Comparison of ENCODE assay signal across 1 cellular context in genomic region chr7:137840183-137840779, GRCh38.
TF ChIP-seq lines count a peak whose summit lies in the region.

No MANE protein-coding gene starts in this region.

TF ChIP-seq in H1, 55 proteins besides CTCF, POLR2A, EP300 and RAD21 (continued from another document):
- TF ChIP-seq ATF2 (IDR thresholded peaks at IDR 0.05; ENCODE audit: low read length) (no peak), GABPA (IDR thresholded peaks at IDR 0.05; ENCODE audit: borderline replicate concordance, insufficient read depth, low read length) (no peak), JUN (IDR thresholded peaks at IDR 0.05; ENCODE audit: low read depth, low read length) (no peak), CHD7 (IDR thresholded peaks at IDR 0.05; ENCODE audit: insufficient replicate concordance, low read length) (no peak), CBX5 (IDR thresholded peaks at IDR 0.05; ENCODE audit: low read depth, low read length) (no peak), SAP30 (IDR thresholded peaks at IDR 0.05; ENCODE audit: insufficient read depth, insufficient replicate concordance, low read length) (no peak), ATF3 (IDR thresholded peaks at IDR 0.05; ENCODE audit: insufficient read depth, low read depth, low read length) (no peak)
TF ChIP-seq in H1: peak in this region for 1.
